33 cellular contexts compared by ENCODE assay signal in the genomic region with DNA sequence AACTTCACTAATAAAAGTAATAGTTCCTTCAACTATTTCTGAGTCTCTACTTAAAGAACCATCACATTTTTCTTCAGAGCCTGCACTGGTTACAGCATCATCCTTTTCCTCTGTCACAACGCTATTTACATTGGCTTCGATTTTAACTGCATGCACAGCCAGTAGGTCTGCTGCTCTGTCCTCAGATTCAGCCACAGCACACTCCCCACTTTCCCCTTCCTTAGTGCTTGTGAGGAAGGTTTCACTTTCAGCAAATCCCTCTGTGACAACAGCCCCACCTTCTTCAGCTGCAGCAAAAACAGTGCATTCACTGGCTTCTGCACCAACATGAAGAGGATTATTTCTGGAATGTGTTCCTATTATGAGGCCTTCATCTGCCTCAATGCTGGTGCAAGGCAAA. TPM values are rescaled to one million over a fixed set of nuclear protein-coding genes. Genes with fewer than 3 reads are reported as not detected.
A peak's percentile ranks its signal among the peaks of the same experiment; 100 is the strongest.
DNase-seq lines count a peak whose midpoint lies in the region; ATAC-seq and TF ChIP-seq lines count a peak whose summit lies in the region.
"Had no signal": no experiment of that assay in that cellular context is flagged by ENCODE, and none has a peak within 500 bp of the region (broad histone marks: within the 10 kb centered on the region; RNA-seq: fewer than 3 reads in every experiment).

No MANE protein-coding gene starts in this region.

- peak overlapping the region; percentile 49 to 94 (median 91) for H3K27ac Mint-ChIP-seq in naive B cell
- no peak overlapping the region for H3K27ac Mint-ChIP-seq in endodermal cell
- H3K27ac Mint-ChIP-seq: neural progenitor cell had no signal

- H3K9me3 Mint-ChIP-seq in naive B cell (peaks cover 0 to 5% (median 0%) of the 10 kb centered on the region in 7 donors), endodermal cell (no peaks in the 10 kb centered on the region)
- H3K9me3 Mint-ChIP-seq: neural progenitor cell; stimulated activated naive CD8-positive, alpha-beta T cell treated with anti-CD3 and anti-CD28 coated beads, Interleukin-15, Interleukin-2, amounts not matched to agents 100 ng/mL and 50 ng/mL, for 24 hours had no signal

- H3K27me3 ChIP-seq in MM.1S (replicated peaks; ENCODE audit: insufficient read depth, low read length) (no peaks in the 10 kb centered on the region), endodermal cell (ENCODE audit: control insufficient read depth, insufficient read depth, low read length, poor library complexity, severe bottlenecking) (no peaks in the 10 kb centered on the region)
- H3K27me3 ChIP-seq: neural progenitor cell, right atrium auricular region had no signal

- H3F3A ChIP-seq in MM.1S (ENCODE audit: insufficient read depth, low read length), result no peaks in the 10 kb centered on the region

- peaks cover 15% of the 10 kb centered on the region for H3K36me3 ChIP-seq in MM.1S (replicated peaks; ENCODE audit: insufficient read depth, low read length)
- H3K36me3 ChIP-seq in endodermal cell (ENCODE audit: control insufficient read depth, insufficient read depth, low read length), result peaks cover 77% of the 10 kb centered on the region

- H3K27ac ChIP-seq in MM.1S (ENCODE audit: low read length), result no peak overlapping the region
- no peak overlapping the region for H3K27ac ChIP-seq in endodermal cell (ENCODE audit: low read depth, low read length)
- H3K27ac ChIP-seq: C4-2B, neural progenitor cell, right atrium auricular region, thoracic aorta had no signal

- no peaks in the 10 kb centered on the region for H3K9me2 ChIP-seq in MM.1S (replicated peaks; ENCODE audit: insufficient read depth, low read length)

- H3K27me3 Mint-ChIP-seq in naive B cell, result no peaks in the 10 kb centered on the region
- H3K27me3 Mint-ChIP-seq in endodermal cell (ENCODE audit: insufficient read depth), result no peaks in the 10 kb centered on the region
- H3K27me3 Mint-ChIP-seq: stimulated activated naive CD8-positive, alpha-beta T cell treated with anti-CD3 and anti-CD28 coated beads, Interleukin-15, Interleukin-2, amounts not matched to agents 100 ng/mL and 50 ng/mL, for 24 hours had no signal

- no peaks in the 10 kb centered on the region for H3K79me2 ChIP-seq in MM.1S (ENCODE audit: low read length)

- H3K4me1 Mint-ChIP-seq in naive B cell, result peaks cover 30 to 43% (median 33%) of the 10 kb centered on the region in 3 donors
- H3K4me1 Mint-ChIP-seq in endodermal cell, result peaks cover 7% of the 10 kb centered on the region
- H3K4me1 Mint-ChIP-seq: neural progenitor cell had no signal

- H3K4me3 ChIP-seq in MM.1S (ENCODE audit: low read length) (no peak overlapping the region), foreskin fibroblast (ENCODE audit: low read depth in 1 of 2, low read length in 2 of 2) (no peak overlapping the region), endodermal cell (ENCODE audit: low read length) (no peak overlapping the region)
- H3K4me3 ChIP-seq: HAP-1, neural progenitor cell, right atrium auricular region, thoracic aorta had no signal

- 94 to 100% methylated on average over 2 of the region's 2 CpGs for WGBS in endodermal cell (ENCODE audit: insufficient coverage in 1 of 2, insufficient read length in 1 of 2), 2 experiments

- ATAC-seq in GM18511 (IDR thresholded peaks at IDR 0.05; ENCODE audit: unreplicated experiment) (peak; percentile 43), HG02642 (IDR thresholded peaks at IDR 0.05; ENCODE audit: poor library complexity, unreplicated experiment) (peak; percentile 54), naive B cell (ENCODE audit: low read depth in 2 of 2) (no peak), GM21423 (IDR thresholded peaks at IDR 0.05; ENCODE audit: unreplicated experiment) (no peak)
- ATAC-seq: esophagus mucosa, left lobe of liver, Panc1, SK-N-SH treated with all-trans-retinoic acid at 6 μM for 48 hours had no signal

- TF ChIP-seq CTCF in MM.1S (IDR thresholded peaks at IDR 0.05; ENCODE audit: low read length), result no peak
- TF ChIP-seq CTCF in foreskin fibroblast (IDR thresholded peaks at IDR 0.05; ENCODE audit: low read depth, low read length), result no peak
- no peak for TF ChIP-seq CTCF in endodermal cell (conservative IDR thresholded peaks at IDR 0.05)

- H2AFZ ChIP-seq in MM.1S (ENCODE audit: low read length), result no peak overlapping the region
- H2AFZ ChIP-seq: neural progenitor cell had no signal

- 0 out of 2 replicates have a peak, but pooled peaks cover 2% of the 10 kb centered on the region for H4K20me1 ChIP-seq in MM.1S (ENCODE audit: insufficient read depth, low read length)

- peaks cover 25 to 39% of the 10 kb centered on the region in 2 donors for H3K36me3 Mint-ChIP-seq in naive B cell
- H3K36me3 Mint-ChIP-seq in endodermal cell (ENCODE audit: low read depth), result peaks cover 62% of the 10 kb centered on the region

- H3K4me2 ChIP-seq in MM.1S (ENCODE audit: low read depth, low read length), result no peak overlapping the region
- H3K4me2 ChIP-seq: neural progenitor cell had no signal

- DNase-seq in MM.1S (peak; percentile 29), naive B cell (no peak), foreskin fibroblast (no peak), endodermal cell (no peak)
- no peak for DNase-seq in NK-92 treated with Interleukin-12 subunit alpha and Interleukin-12 subunit beta, amount 100 ng/mL, for 24 hours (lab: John Stamatoyannopoulos, UW)
- DNase-seq: activated CD4-positive, alpha-beta T cell treated with anti-CD3 and anti-CD28 coated beads for 4 hours; activated gamma-delta T cell; activated T-cell treated with anti-CD3 and anti-CD28 coated beads, Interleukin-2, amount 50 U/mL, for 1 hour; Caco-2; cortex of kidney; DMS79; GF-D8; NCI-H1105 treated with DMSO at 0.1 percent for 48 hours; NCI-H1930; NCI-H524 treated with DMSO at 0.1 percent for 48 hours; Right ventricle myocardium superior; small intestine; stimulated activated CD4-positive, alpha-beta T cell treated with anti-CD3 and anti-CD28 coated beads, Interleukin-1b, Interleukin-23, amount 100 ng/mL, for 48 hours had no signal

- H3K4me1 ChIP-seq in MM.1S (ENCODE audit: low read length), result peaks cover 18% of the 10 kb centered on the region; the same call in 1 of the 2 replicates
- H3K4me1 ChIP-seq in endodermal cell (ENCODE audit: control insufficient read depth, insufficient read depth, low read length), result no peaks in the 10 kb centered on the region
- H3K4me1 ChIP-seq: HAP-1, neural progenitor cell, right atrium auricular region had no signal

- H3K9ac ChIP-seq in MM.1S (ENCODE audit: low read length) (no peak overlapping the region), endodermal cell (ENCODE audit: extremely low read depth, low read length, poor library complexity, severe bottlenecking) (no peak overlapping the region)
- H3K9ac ChIP-seq: neural progenitor cell had no signal

- H3K4me3 Mint-ChIP-seq in naive B cell, result peak overlapping the region in 6 of 8 donors; percentile 2 to 84 (median 66)
- H3K4me3 Mint-ChIP-seq in endodermal cell, result no peak overlapping the region
- H3K4me3 Mint-ChIP-seq: neural progenitor cell; stimulated activated naive CD8-positive, alpha-beta T cell treated with anti-CD3 and anti-CD28 coated beads, Interleukin-15, Interleukin-2, amounts not matched to agents 100 ng/mL and 50 ng/mL, for 24 hours had no signal

- H3K9me3 ChIP-seq in MM.1S (replicated peaks; ENCODE audit: insufficient read depth, low read length), result no peaks in the 10 kb centered on the region
- no peaks in the 10 kb centered on the region for H3K9me3 ChIP-seq in endodermal cell (ENCODE audit: control insufficient read depth, low read length)
- H3K9me3 ChIP-seq: Caco-2, HAP-1, right atrium auricular region, thoracic aorta had no signal

RNA-seq across cellular contexts. Expression of a gene that starts 25.7 kb away (rescaled TPM):
- 10 to 100 TPM in 1 of 6 donors, 1 to 10 TPM in 5; 2.5 to 10.2 (median 3.9) TPM for polyA plus RNA-seq in naive B cell (ENCODE audit: low read depth in 6 of 6)
- 10 to 100 TPM; 42.5 to 46.3 TPM for total RNA-seq in endodermal cell
- 28.5 TPM for polyA plus RNA-seq in endodermal cell (2013, experiment 1 of 2)
- polyA plus RNA-seq in endodermal cell (2013, experiment 2 of 2), result 32.0 TPM

RNA-seq across cellular contexts. Expression of a gene that starts 57.5 kb away (rescaled TPM):
- polyA plus RNA-seq in naive B cell (ENCODE audit: low read depth in 6 of 6), result not detected
- total RNA-seq in endodermal cell, result 1 to 10 TPM in 1 of 2 donors, under 1 TPM in 1; 0.11 to 1.5 TPM
- polyA plus RNA-seq in endodermal cell (2013, experiment 1 of 2), result 2.2 TPM
- 2.1 TPM for polyA plus RNA-seq in endodermal cell (2013, experiment 2 of 2)
- total RNA-seq: esophagus mucosa; left lobe of liver; right atrium auricular region; Right ventricle myocardium superior; T-helper 2 cell treated with Interferon-gamma antibody and Interleukin-4, amounts not matched to agents 100 ng/mL and 5 ng/mL, for 36 hours had no signal
- polyA plus RNA-seq: urinary bladder had no signal

Comparison
In these comparisons a context has a peak if more than half of its experiments do, and no peak if none do; other contexts are left out.
1. ATAC-seq: peak in GM18511 (single experiment) and HG02642 (single experiment); none in naive B cell (0 of 2) and GM21423 (single experiment).